ENCODE assay signal across 1 cellular context in the genomic region with DNA sequence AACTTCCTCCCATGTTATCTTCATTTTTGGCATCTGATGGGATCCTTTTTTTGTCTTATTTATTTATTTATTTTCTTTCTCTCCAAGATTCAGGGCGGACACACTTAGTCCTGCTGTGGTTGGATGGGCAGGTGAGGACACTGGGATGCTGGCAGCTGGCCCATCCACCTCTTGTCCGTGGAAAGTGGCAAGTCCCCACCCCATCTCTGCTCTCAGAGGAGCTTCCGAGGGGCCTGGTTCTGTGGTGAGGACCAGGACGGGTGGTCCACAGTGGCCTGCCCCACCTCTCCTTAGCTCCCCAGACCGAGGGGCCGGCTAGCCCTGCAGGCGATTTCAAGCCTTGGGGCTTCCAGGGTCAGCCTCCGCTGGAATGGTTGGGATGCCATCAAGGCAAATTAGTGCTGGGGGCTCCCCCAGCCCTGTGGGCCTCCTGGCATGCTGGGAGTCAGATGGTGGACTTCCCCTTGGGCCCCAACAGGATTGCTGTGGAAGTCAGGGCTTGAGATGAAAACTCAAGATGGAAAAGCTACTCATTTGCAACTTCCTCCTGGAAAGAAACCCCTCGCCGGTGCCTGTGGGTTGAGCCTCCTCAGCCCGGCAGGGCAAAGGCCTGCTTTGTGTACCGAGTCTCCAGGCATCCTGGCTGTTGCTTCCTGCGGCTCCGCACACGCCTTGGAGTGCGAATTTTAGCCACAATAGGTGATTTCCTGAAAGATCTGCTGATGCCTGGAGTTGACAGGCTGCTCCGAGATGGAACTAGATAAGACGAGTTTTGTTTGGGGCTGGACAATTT.
TF ChIP-seq lines count a peak whose summit lies in the region.

No MANE protein-coding gene starts in this region.

TF ChIP-seq in HepG2, 621 proteins besides CTCF, POLR2A, EP300 and RAD21:
- TF ChIP-seq ZKSCAN8 (CRISPR knock-in tag; IDR thresholded peaks at IDR 0.05; ENCODE audit: borderline replicate concordance): no peak
- TF ChIP-seq GATAD2A (CRISPR knock-in tag; IDR thresholded peaks at IDR 0.05): no peak
- TF ChIP-seq TOE1 (CRISPR knock-in tag; IDR thresholded peaks at IDR 0.05): no peak
- TF ChIP-seq, protein P1, sequence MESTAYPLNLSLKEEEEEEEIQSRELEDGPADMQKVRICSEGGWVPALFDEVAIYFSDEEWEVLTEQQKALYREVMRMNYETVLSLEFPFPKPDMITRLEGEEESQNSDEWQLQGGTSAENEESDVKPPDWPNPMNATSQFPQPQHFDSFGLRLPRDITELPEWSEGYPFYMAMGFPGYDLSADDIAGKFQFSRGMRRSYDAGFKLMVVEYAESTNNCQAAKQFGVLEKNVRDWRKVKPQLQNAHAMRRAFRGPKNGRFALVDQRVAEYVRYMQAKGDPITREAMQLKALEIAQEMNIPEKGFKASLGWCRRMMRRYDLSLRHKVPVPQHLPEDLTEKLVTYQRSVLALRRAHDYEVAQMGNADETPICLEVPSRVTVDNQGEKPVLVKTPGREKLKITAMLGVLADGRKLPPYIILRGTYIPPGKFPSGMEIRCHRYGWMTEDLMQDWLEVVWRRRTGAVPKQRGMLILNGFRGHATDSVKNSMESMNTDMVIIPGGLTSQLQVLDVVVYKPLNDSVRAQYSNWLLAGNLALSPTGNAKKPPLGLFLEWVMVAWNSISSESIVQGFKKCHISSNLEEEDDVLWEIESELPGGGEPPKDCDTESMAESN (CRISPR knock-in tag; conservative IDR thresholded peaks at IDR 0.05): no peak
- TF ChIP-seq, protein P2, sequence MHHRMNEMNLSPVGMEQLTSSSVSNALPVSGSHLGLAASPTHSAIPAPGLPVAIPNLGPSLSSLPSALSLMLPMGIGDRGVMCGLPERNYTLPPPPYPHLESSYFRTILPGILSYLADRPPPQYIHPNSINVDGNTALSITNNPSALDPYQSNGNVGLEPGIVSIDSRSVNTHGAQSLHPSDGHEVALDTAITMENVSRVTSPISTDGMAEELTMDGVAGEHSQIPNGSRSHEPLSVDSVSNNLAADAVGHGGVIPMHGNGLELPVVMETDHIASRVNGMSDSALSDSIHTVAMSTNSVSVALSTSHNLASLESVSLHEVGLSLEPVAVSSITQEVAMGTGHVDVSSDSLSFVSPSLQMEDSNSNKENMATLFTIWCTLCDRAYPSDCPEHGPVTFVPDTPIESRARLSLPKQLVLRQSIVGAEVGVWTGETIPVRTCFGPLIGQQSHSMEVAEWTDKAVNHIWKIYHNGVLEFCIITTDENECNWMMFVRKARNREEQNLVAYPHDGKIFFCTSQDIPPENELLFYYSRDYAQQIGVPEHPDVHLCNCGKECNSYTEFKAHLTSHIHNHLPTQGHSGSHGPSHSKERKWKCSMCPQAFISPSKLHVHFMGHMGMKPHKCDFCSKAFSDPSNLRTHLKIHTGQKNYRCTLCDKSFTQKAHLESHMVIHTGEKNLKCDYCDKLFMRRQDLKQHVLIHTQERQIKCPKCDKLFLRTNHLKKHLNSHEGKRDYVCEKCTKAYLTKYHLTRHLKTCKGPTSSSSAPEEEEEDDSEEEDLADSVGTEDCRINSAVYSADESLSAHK (CRISPR knock-in tag; IDR thresholded peaks at IDR 0.05; ENCODE audit: borderline replicate concordance): no peak
- no peak for TF ChIP-seq SMARCE1 (IDR thresholded peaks at IDR 0.05; ENCODE audit: borderline replicate concordance)
- TF ChIP-seq ZNF335 (CRISPR knock-in tag; IDR thresholded peaks at IDR 0.05): no peak
- no peak for TF ChIP-seq ZBTB38 (CRISPR knock-in tag; IDR thresholded peaks at IDR 0.05)
- no peak for TF ChIP-seq ZBTB1 (CRISPR knock-in tag; IDR thresholded peaks at IDR 0.05; ENCODE audit: borderline replicate concordance)
- no peak for TF ChIP-seq PTBP1 (IDR thresholded peaks at IDR 0.05; ENCODE audit: low read depth, low read length, poor library complexity, severe bottlenecking)
- no peak for TF ChIP-seq SMAD3 (CRISPR knock-in tag; IDR thresholded peaks at IDR 0.05)
- TF ChIP-seq FOXM1 (CRISPR knock-in tag; IDR thresholded peaks at IDR 0.05): no peak
- TF ChIP-seq, protein P3, sequence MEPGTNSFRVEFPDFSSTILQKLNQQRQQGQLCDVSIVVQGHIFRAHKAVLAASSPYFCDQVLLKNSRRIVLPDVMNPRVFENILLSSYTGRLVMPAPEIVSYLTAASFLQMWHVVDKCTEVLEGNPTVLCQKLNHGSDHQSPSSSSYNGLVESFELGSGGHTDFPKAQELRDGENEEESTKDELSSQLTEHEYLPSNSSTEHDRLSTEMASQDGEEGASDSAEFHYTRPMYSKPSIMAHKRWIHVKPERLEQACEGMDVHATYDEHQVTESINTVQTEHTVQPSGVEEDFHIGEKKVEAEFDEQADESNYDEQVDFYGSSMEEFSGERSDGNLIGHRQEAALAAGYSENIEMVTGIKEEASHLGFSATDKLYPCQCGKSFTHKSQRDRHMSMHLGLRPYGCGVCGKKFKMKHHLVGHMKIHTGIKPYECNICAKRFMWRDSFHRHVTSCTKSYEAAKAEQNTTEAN (CRISPR knock-in tag; conservative IDR thresholded peaks at IDR 0.05): no peak
